Comparison of ENCODE assay signal across 27 cellular contexts in the genomic region with DNA sequence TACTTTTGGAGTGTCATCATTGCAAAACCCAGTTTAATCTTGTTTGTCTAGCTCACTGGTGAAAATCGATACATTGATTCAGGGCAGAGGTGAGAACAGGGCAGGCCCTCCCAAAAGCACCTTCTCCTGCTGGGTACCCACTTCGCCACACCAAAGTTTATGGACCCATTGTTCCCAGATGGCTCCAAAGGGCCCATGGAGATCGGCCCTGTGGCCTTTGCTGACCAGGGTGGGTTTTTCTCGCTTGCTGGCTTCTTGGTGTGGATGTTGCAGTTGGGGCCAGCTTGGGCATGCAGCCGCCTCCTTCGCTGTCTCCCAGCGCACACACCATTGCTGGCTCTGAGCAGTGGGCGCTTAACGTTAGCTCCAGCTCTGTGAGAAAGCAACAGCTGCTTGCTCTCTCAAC.
"Had no signal": no experiment of that assay in that cellular context is flagged by ENCODE, and none has a peak within 500 bp of the region (broad histone marks: within the 10 kb centered on the region; RNA-seq: fewer than 3 reads in every experiment).

No MANE protein-coding gene starts in this region.

- H3K4me3 Mint-ChIP-seq: activated CD4-positive, alpha-beta memory T cell treated with anti-CD3 and anti-CD28 coated beads, Interleukin-2, amount 10 ng/mL, durations not matched to agents 7 days and 5 days; activated CD4-positive, alpha-beta T cell treated with anti-CD3 and anti-CD28 coated beads for 36 hours; activated naive CD4-positive, alpha-beta T cell treated with anti-CD3 and anti-CD28 coated beads, Interleukin-2, amount 10 ng/mL, durations not matched to agents 7 days and 5 days; activated naive CD8-positive, alpha-beta T cell treated with anti-CD3 and anti-CD28 coated beads for 36 hours; activated T-helper 17 cell treated with anti-CD3 and anti-CD28 coated beads, Interleukin-2, amount 50 U/mL, for 72 hours; T-helper 1 cell treated with Interleukin-12 subunit alpha and Interleukin-12 subunit beta and Interleukin-4 antibody, amounts not matched to agents 30 μg/mL and 1 μg/mL, for 36 hours had no signal

- H3K4me1 Mint-ChIP-seq: activated CD4-positive, alpha-beta memory T cell treated with anti-CD3 and anti-CD28 coated beads, Interleukin-2, amount 10 ng/mL, durations not matched to agents 7 days and 5 days; activated CD4-positive, alpha-beta T cell treated with anti-CD3 and anti-CD28 coated beads for 36 hours; activated naive CD4-positive, alpha-beta T cell treated with anti-CD3 and anti-CD28 coated beads, Interleukin-2, amount 10 ng/mL, durations not matched to agents 7 days and 5 days; activated naive CD8-positive, alpha-beta T cell treated with anti-CD3 and anti-CD28 coated beads for 36 hours; activated T-helper 17 cell treated with anti-CD3 and anti-CD28 coated beads, Interleukin-2, amount 50 U/mL, for 72 hours had no signal

- H3K36me3 ChIP-seq: brain microvascular endothelial cell, cardiac muscle cell, MG63 had no signal

- H3K9me3 Mint-ChIP-seq: activated CD4-positive, alpha-beta memory T cell treated with anti-CD3 and anti-CD28 coated beads, Interleukin-2, amount 10 ng/mL, durations not matched to agents 7 days and 5 days; activated naive CD4-positive, alpha-beta T cell treated with anti-CD3 and anti-CD28 coated beads, Interleukin-2, amount 10 ng/mL, durations not matched to agents 7 days and 5 days; activated naive CD8-positive, alpha-beta T cell treated with anti-CD3 and anti-CD28 coated beads for 36 hours; activated T-helper 17 cell treated with anti-CD3 and anti-CD28 coated beads, Interleukin-2, amount 50 U/mL, for 72 hours; T-helper 1 cell treated with Interleukin-12 subunit alpha and Interleukin-12 subunit beta and Interleukin-4 antibody, amounts not matched to agents 30 μg/mL and 1 μg/mL, for 36 hours had no signal

- H3K4me3 ChIP-seq: cardiac muscle cell, MG63 had no signal

- H3K27ac ChIP-seq: brain microvascular endothelial cell, cardiac muscle cell, VCaP had no signal

- H3K27ac Mint-ChIP-seq: activated CD4-positive, alpha-beta memory T cell treated with anti-CD3 and anti-CD28 coated beads, Interleukin-2, amount 10 ng/mL, durations not matched to agents 7 days and 5 days; activated CD4-positive, alpha-beta T cell treated with anti-CD3 and anti-CD28 coated beads for 36 hours; activated naive CD4-positive, alpha-beta T cell treated with anti-CD3 and anti-CD28 coated beads, Interleukin-2, amount 10 ng/mL, durations not matched to agents 7 days and 5 days; activated naive CD8-positive, alpha-beta T cell treated with anti-CD3 and anti-CD28 coated beads for 36 hours; activated T-helper 17 cell treated with anti-CD3 and anti-CD28 coated beads, Interleukin-2, amount 50 U/mL, for 72 hours; T-helper 1 cell treated with Interleukin-12 subunit alpha and Interleukin-12 subunit beta and Interleukin-4 antibody, amounts not matched to agents 30 μg/mL and 1 μg/mL, for 36 hours had no signal

- H3K9me3 ChIP-seq: MG63 had no signal

- FAIRE-seq: RCC 7860, TTC549 had no signal

- H3K27me3 ChIP-seq: brain microvascular endothelial cell, cardiac muscle cell, MG63 had no signal

- ATAC-seq: activated CD4-positive, alpha-beta T cell treated with anti-CD3 and anti-CD28 coated beads for 36 hours; activated T-helper 17 cell treated with anti-CD3 and anti-CD28 coated beads, Interleukin-2, amount 50 U/mL, for 72 hours had no signal

- H3K36me3 Mint-ChIP-seq: activated naive CD4-positive, alpha-beta T cell treated with anti-CD3 and anti-CD28 coated beads, Interleukin-2, amount 10 ng/mL, durations not matched to agents 7 days and 5 days; activated naive CD8-positive, alpha-beta T cell treated with anti-CD3 and anti-CD28 coated beads for 36 hours had no signal

- DNase-seq: activated CD4-positive, alpha-beta memory T cell treated with anti-CD3 and anti-CD28 coated beads, Interleukin-2, amount 10 ng/mL, durations not matched to agents 7 days and 5 days; activated CD4-positive, alpha-beta T cell treated with anti-CD3 and anti-CD28 coated beads for 36 hours; activated CD4-positive, alpha-beta T cell treated with anti-CD3 and anti-CD28 coated beads, Interleukin-2, amount 50 U/mL, for 1 hour; activated gamma-delta T cell; activated naive CD4-positive, alpha-beta T cell treated with anti-CD3 and anti-CD28 coated beads, Interleukin-2, amount 10 ng/mL, durations not matched to agents 7 days and 5 days; activated naive CD8-positive, alpha-beta T cell treated with anti-CD3 and anti-CD28 coated beads for 36 hours; activated T-cell treated with anti-CD3 and anti-CD28 coated beads for 4 hours; activated T-cell treated with anti-CD3 and anti-CD28 coated beads, Interleukin-2, amount 50 U/mL, for 48 hours; brain microvascular endothelial cell; MG63; MV-4-11; NCI-H1105 treated with DMSO at 0.1 percent for 48 hours; NCI-H1436 treated with DMSO at 0.1 percent for 48 hours; NCI-H187; NCI-H2081; NCI-H2171; NCI-H2227 treated with DMSO at 0.1 percent for 48 hours; NCI-H446 treated with DMSO at 0.1 percent for 48 hours; NCI-H526 treated with DMSO at 0.1 percent for 48 hours; SHP77; T1000 had no signal
